In the genomic region with DNA sequence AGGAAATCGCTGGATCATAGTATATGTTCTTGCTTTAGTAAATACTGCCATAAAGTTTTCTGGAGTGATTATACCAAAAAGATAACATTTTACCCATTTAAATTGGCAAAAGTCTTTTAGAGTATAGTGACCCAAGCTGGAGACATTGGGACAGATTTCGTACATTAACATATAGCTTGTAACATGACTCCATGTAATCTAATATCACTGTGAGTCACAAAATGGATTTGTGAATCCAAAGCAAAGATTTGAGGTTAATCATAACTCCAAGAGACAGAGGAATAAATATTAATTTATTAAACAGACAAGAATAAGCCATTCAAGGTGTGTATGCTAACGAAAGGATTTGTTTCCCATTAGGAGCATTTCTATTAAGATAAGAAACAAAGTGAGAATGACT, we compare ENCODE assay signal across 18 cellular contexts.
DNase-seq lines count a peak whose midpoint lies in the region; ATAC-seq and TF ChIP-seq lines count a peak whose summit lies in the region.
"Had no signal": no experiment of that assay in that cellular context is flagged by ENCODE, and none has a peak within 500 bp of the region (broad histone marks: within the 10 kb centered on the region; RNA-seq: fewer than 3 reads in every experiment).

No MANE protein-coding gene starts in this region.

- H3K27ac ChIP-seq in Karpas-422 (ENCODE audit: low read length) (no peak overlapping the region), RWPE2 (ENCODE audit: poor library complexity, severe bottlenecking) (no peak overlapping the region)
- H3K27ac ChIP-seq: 22Rv1; A549; BLaER1 treated with 17β-estradiol and CSF1 and Interleukin-3, amounts not matched to agents 10 nM and 100 nM; C4-2B had no signal

- 0 out of 2 replicates have a peak overlapping the region, but pooled peaks have one; percentile 10 for H2AFZ ChIP-seq in Karpas-422 (ENCODE audit: low read length)

- H3K27me3 ChIP-seq in Karpas-422 (ENCODE audit: low read length) (no peaks in the 10 kb centered on the region), RWPE2 (ENCODE audit: insufficient read depth, poor library complexity, severe bottlenecking) (no peaks in the 10 kb centered on the region)
- H3K27me3 ChIP-seq: BLaER1 treated with 17β-estradiol and CSF1 and Interleukin-3, amounts not matched to agents 10 nM and 100 nM had no signal

- H3K4me1 ChIP-seq in Karpas-422 (ENCODE audit: low read length) (peaks cover 60% of the 10 kb centered on the region), RWPE2 (ENCODE audit: insufficient read depth, poor library complexity, severe bottlenecking) (peaks cover 4% of the 10 kb centered on the region)
- H3K4me1 ChIP-seq: A549; BLaER1 treated with 17β-estradiol and CSF1 and Interleukin-3, amounts not matched to agents 10 nM and 100 nM; Caco-2 had no signal

- peak overlapping the region; percentile 8 for H3K4me2 ChIP-seq in Karpas-422 (ENCODE audit: low read depth, low read length, poor library complexity, severe bottlenecking)
- H3K4me2 ChIP-seq: A549; BLaER1 treated with 17β-estradiol and CSF1 and Interleukin-3, amounts not matched to agents 10 nM and 100 nM had no signal

- H3K36me3 ChIP-seq in Karpas-422 (ENCODE audit: insufficient read depth, low read length) (no peaks in the 10 kb centered on the region), RWPE2 (ENCODE audit: low read depth) (no peaks in the 10 kb centered on the region)
- H3K36me3 ChIP-seq: BLaER1 treated with 17β-estradiol and CSF1 and Interleukin-3, amounts not matched to agents 10 nM and 100 nM had no signal

- TF ChIP-seq CTCF in RWPE2 (IDR thresholded peaks at IDR 0.05; ENCODE audit: poor library complexity, severe bottlenecking) (no peak), epithelial cell of esophagus (IDR thresholded peaks at IDR 0.05; ENCODE audit: insufficient read depth, low read depth, low read length, missing control alignments) (no peak)

- DNase-seq in DMS53 (lab: John Stamatoyannopoulos, UW) (peak; percentile 6), DMS53 treated with DMSO at 0.1 percent for 48 hours (lab: John Stamatoyannopoulos, UW; ENCODE audit: unreplicated experiment) (no peak), Karpas-422 (no peak), RWPE2 (ENCODE audit: low spot score) (no peak), epithelial cell of esophagus (ENCODE audit: low read depth) (peak; percentile 49), NCI-H2171 treated with DMSO at 0.1 percent for 48 hours (lab: John Stamatoyannopoulos, UW) (no peak), UCSD-AML1 (lab: John Stamatoyannopoulos, UW; ENCODE audit: unreplicated experiment) (no peak)
- DNase-seq: AML-193; Caco-2; Calu3; CD4-positive, alpha-beta T cell; CD8-positive, alpha-beta T cell; DMS79 treated with DMSO at 0.1 percent for 48 hours; GF-D8 had no signal

- H3K9me3 ChIP-seq in Karpas-422 (ENCODE audit: low read length) (no peaks in the 10 kb centered on the region; the same call in 1 of the 2 replicates), RWPE2 (ENCODE audit: severe bottlenecking) (no peaks in the 10 kb centered on the region)
- H3K9me3 ChIP-seq: Caco-2 had no signal

- H3K9ac ChIP-seq in Karpas-422 (ENCODE audit: low read length), result no peak overlapping the region
- H3K9ac ChIP-seq: BLaER1 treated with 17β-estradiol and CSF1 and Interleukin-3, amounts not matched to agents 10 nM and 100 nM had no signal

- H3K9me2 ChIP-seq in Karpas-422 (replicated peaks; ENCODE audit: insufficient read depth, low read length), result no peaks in the 10 kb centered on the region

- H3K4me3 ChIP-seq in Karpas-422 (ENCODE audit: low read length) (no peak overlapping the region), RWPE2 (ENCODE audit: severe bottlenecking) (no peak overlapping the region), epithelial cell of esophagus (ENCODE audit: low read length) (no peak overlapping the region)
- H3K4me3 ChIP-seq: A549; BLaER1 treated with 17β-estradiol and CSF1 and Interleukin-3, amounts not matched to agents 10 nM and 100 nM had no signal

- no peaks in the 10 kb centered on the region for H4K20me1 ChIP-seq in Karpas-422 (ENCODE audit: insufficient read depth, low read depth, low read length)
- H4K20me1 ChIP-seq: BLaER1 treated with 17β-estradiol and CSF1 and Interleukin-3, amounts not matched to agents 10 nM and 100 nM had no signal

- peak; percentile 73 for ATAC-seq in RWPE2 (ENCODE audit: low read depth)
- ATAC-seq: A549; CD8-positive, alpha-beta T cell had no signal

- H3K79me2 ChIP-seq in Karpas-422 (ENCODE audit: low read length), result no peaks in the 10 kb centered on the region

Comparison
In these comparisons a context has a peak if more than half of its experiments do, and no peak if none do; other contexts are left out.
1. DNase-seq: peak in DMS53 (single experiment) and epithelial cell of esophagus (single experiment); none in DMS53 treated with DMSO at 0.1 percent for 48 hours (single experiment), Karpas-422 (single experiment), RWPE2 (single experiment), NCI-H2171 treated with DMSO at 0.1 percent for 48 hours (single experiment) and UCSD-AML1 (single experiment).